ENCODE assay signal across 8 cellular contexts in genomic region chr17:30824356-30825145, GRCh38. TPM values are rescaled to one million over a fixed set of nuclear protein-coding genes. Genes with fewer than 3 reads are reported as not detected.
A peak's percentile ranks its signal among the peaks of the same experiment; 100 is the strongest.
DNase-seq lines count a peak whose midpoint lies in the region; ATAC-seq, FAIRE-seq and TF ChIP-seq lines count a peak whose summit lies in the region.

TSS of gene CRLF3 (minus strand) at chr17:30824692. CDS start at chr17:30824651, 41 bp downstream.

- H3K36me3 Mint-ChIP-seq in T-helper 2 cell treated with Interferon-gamma antibody and Interleukin-4, amounts not matched to agents 5 μg/mL and 100 μg/mL, for 36 hours (ENCODE audit: low read depth): peaks cover 12% of the 10 kb centered on the region
- no peaks in the 10 kb centered on the region for H3K36me3 Mint-ChIP-seq in astrocyte (ENCODE audit: low read depth, unreplicated experiment)

- FAIRE-seq in astrocyte (lab: Jason Lieb, UNC): no peak

- H3K9ac ChIP-seq in astrocyte (ENCODE audit: low read length): peak within 1 kb of the TSS; percentile 94

- H3K9me3 ChIP-seq in astrocyte (ENCODE audit: insufficient read depth, low read depth, low read length) (no peaks in the 10 kb centered on the region), aorta (ENCODE audit: control insufficient read depth, low read length) (no peaks in the 10 kb centered on the region)

- DNase-seq in NCI-H1930 (lab: John Stamatoyannopoulos, UW) (peak; percentile 90 to 94), astrocyte (ENCODE audit: low read depth) (peak; percentile 71), hepatic stellate cell (ENCODE audit: low spot score) (peak; percentile 96), renal cortical epithelial cell (ENCODE audit: low read depth) (peak; percentile 64), aorta (peak; percentile 93 to 96)
- DNase-seq in T-helper 2 cell treated with Interferon-gamma antibody and Interleukin-4, amounts not matched to agents 5 μg/mL and 100 μg/mL, for 36 hours (ENCODE audit: low spot score): peak; percentile 92

- WGBS in aorta, 2 donors: 6 to 7% methylated on average over 64 to 75 of the region's 75 CpGs

- no peaks in the 10 kb centered on the region for H3K27me3 ChIP-seq in astrocyte (ENCODE audit: insufficient read depth, low read length)
- no peaks in the 10 kb centered on the region for H3K27me3 ChIP-seq in aorta (ENCODE audit: control insufficient read depth in 1 of 2, insufficient read depth in 2 of 2, low read length in 1 of 2)

- peak within 1 kb of the TSS; percentile 92 for H3K4me3 Mint-ChIP-seq in T-helper 2 cell treated with Interferon-gamma antibody and Interleukin-4, amounts not matched to agents 5 μg/mL and 100 μg/mL, for 36 hours
- peak within 1 kb of the TSS; percentile 93 for H3K4me3 Mint-ChIP-seq in astrocyte (ENCODE audit: unreplicated experiment)

- no peaks in the 10 kb centered on the region for H3K27me3 Mint-ChIP-seq in T-helper 2 cell treated with Interferon-gamma antibody and Interleukin-4, amounts not matched to agents 5 μg/mL and 100 μg/mL, for 36 hours (ENCODE audit: low read depth)
- no peaks in the 10 kb centered on the region for H3K27me3 Mint-ChIP-seq in astrocyte (ENCODE audit: low read depth, unreplicated experiment)

- ATAC-seq in GM18502 (IDR thresholded peaks at IDR 0.05; ENCODE audit: poor library complexity, unreplicated experiment): peak; percentile 88
- peak; percentile 85 for ATAC-seq in HG02973 (IDR thresholded peaks at IDR 0.05; ENCODE audit: unreplicated experiment)
- ATAC-seq in aorta (ENCODE audit: low FRiP score): peak; percentile 98

- H3K4me2 ChIP-seq in astrocyte (ENCODE audit: low read length): peak within 1 kb of the TSS; percentile 96

- intact Hi-C loops in aorta (cut with DNase I): loop anchor here in 1 of 2 donors (10.0 kb wide), 1 partner anchor 150 kb away; the partner anchor contains the start of gene RNF135

- H3K4me1 ChIP-seq in astrocyte (ENCODE audit: insufficient read depth, low read length): peaks cover 4% of the 10 kb centered on the region
- H3K4me1 ChIP-seq in aorta (ENCODE audit: control insufficient read depth in 1 of 2, insufficient read depth in 2 of 2, low read length in 2 of 2): no peaks in the 10 kb centered on the region

- TF ChIP-seq CTCF in astrocyte (IDR thresholded peaks at IDR 0.05; ENCODE audit: insufficient read depth, low read depth, low read length): no peak

- H4K20me1 ChIP-seq in astrocyte (ENCODE audit: insufficient read depth, low read length): peaks cover 11% of the 10 kb centered on the region

- H3K79me2 ChIP-seq in astrocyte (ENCODE audit: insufficient read depth, low read length): peaks cover 48% of the 10 kb centered on the region

- H3K27ac Mint-ChIP-seq in T-helper 2 cell treated with Interferon-gamma antibody and Interleukin-4, amounts not matched to agents 5 μg/mL and 100 μg/mL, for 36 hours: peak within 1 kb of the TSS; percentile 88
- H3K27ac Mint-ChIP-seq in astrocyte (ENCODE audit: unreplicated experiment): peak within 1 kb of the TSS; percentile 80

- H3K4me3 ChIP-seq in astrocyte (ENCODE audit: insufficient read depth, low read depth, low read length) (peak within 1 kb of the TSS; percentile 76), aorta (ENCODE audit: low read length in 2 of 2) (peak within 1 kb of the TSS; percentile 67 to 81)

- peak within 1 kb of the TSS; percentile 89 for H2AFZ ChIP-seq in astrocyte (ENCODE audit: low read depth, low read length)

- no peaks in the 10 kb centered on the region for H3K9me3 Mint-ChIP-seq in T-helper 2 cell treated with Interferon-gamma antibody and Interleukin-4, amounts not matched to agents 5 μg/mL and 100 μg/mL, for 36 hours
- H3K9me3 Mint-ChIP-seq in astrocyte (ENCODE audit: unreplicated experiment): no peaks in the 10 kb centered on the region

- peaks cover 33% of the 10 kb centered on the region for H3K4me1 Mint-ChIP-seq in T-helper 2 cell treated with Interferon-gamma antibody and Interleukin-4, amounts not matched to agents 5 μg/mL and 100 μg/mL, for 36 hours (ENCODE audit: low read depth)
- H3K4me1 Mint-ChIP-seq in astrocyte (ENCODE audit: low read depth, unreplicated experiment): peaks cover 9% of the 10 kb centered on the region

- peak within 1 kb of the TSS; percentile 72 for H3K27ac ChIP-seq in astrocyte (ENCODE audit: low read depth, low read length)
- peak within 1 kb of the TSS in 1 of 2 donors; percentile 17 for H3K27ac ChIP-seq in aorta (ENCODE audit: low read depth in 1 of 2, low read length in 2 of 2)

- H3K36me3 ChIP-seq in astrocyte (ENCODE audit: insufficient read depth, low read length): no peaks in the 10 kb centered on the region
- no peaks in the 10 kb centered on the region for H3K36me3 ChIP-seq in aorta (ENCODE audit: control insufficient read depth in 1 of 2, insufficient read depth in 2 of 2, low read length in 1 of 2)

RNA-seq across cellular contexts. Expression of gene CRLF3, which starts in this region (rescaled TPM):
- 7.6 and 8.0 TPM in 2 replicates for total RNA-seq in astrocyte
- 11.9 and 23.8 TPM in 2 replicates for total RNA-seq in renal cortical epithelial cell
- 10 to 100 TPM; 11.3 to 19.0 TPM for total RNA-seq in aorta
- polyA plus RNA-seq in aorta: 1 to 10 TPM; 4.3 to 6.5 TPM
